ENCODE assay signal across 1 cellular context in the genomic region with DNA sequence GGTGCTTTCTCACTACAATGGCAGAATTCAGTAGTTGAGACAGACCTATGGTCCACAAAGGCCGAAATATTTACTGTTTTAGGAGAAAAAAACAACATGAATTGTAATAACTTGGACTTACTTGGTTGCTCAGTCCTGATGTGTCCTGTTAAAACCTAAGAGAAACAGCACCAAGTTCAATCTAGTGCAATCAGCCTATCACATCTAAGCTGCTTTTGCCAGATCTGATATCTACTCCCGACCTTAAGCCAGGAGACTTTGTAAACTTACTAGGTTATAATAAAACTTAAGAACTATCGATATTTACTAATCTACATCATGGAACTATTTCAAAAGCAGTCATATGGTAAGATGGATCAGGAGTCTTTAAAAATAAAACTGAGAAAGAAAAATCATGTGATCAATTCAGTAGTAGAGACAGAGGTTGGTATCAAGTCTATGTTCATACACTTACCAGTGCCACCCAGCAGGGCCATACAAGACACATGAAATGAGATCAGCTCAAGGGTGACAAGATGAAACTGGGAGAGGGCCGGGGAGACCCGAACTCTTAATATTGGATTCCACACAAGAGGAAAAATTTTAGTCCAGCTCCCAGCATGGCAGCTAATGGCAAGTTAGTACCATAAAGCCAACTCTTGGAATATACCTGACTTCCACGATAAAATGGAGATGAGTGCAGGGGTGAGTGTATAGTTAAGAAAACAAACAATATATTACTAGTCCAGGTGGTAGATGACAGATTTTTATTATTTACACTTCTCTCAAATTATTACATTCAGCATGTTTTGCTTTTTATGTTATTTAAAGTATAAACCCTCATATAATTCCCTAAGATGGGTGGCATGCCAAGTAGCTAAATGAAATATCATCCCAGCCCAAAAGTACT.
TF ChIP-seq lines count a peak whose summit lies in the region.

No MANE protein-coding gene starts in this region.

TF ChIP-seq in K562, 482 proteins besides CTCF, POLR2A, EP300 and RAD21:
- TF ChIP-seq, protein P1, sequence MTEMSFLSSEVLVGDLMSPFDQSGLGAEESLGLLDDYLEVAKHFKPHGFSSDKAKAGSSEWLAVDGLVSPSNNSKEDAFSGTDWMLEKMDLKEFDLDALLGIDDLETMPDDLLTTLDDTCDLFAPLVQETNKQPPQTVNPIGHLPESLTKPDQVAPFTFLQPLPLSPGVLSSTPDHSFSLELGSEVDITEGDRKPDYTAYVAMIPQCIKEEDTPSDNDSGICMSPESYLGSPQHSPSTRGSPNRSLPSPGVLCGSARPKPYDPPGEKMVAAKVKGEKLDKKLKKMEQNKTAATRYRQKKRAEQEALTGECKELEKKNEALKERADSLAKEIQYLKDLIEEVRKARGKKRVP (CRISPR knock-in tag; IDR thresholded peaks at IDR 0.05): no peak
- TF ChIP-seq ETV1 (tag; conservative IDR thresholded peaks at IDR 0.05; ENCODE audit: low read depth) (no peak), RHOXF2B (CRISPR knock-in tag; conservative IDR thresholded peaks at IDR 0.05) (no peak), MYNN (IDR thresholded peaks at IDR 0.05) (peak; percentile 42; the same call in 1 of the 2 replicates), MYNN (CRISPR knock-in tag; IDR thresholded peaks at IDR 0.05) (no peak), TEAD2 (tag; IDR thresholded peaks at IDR 0.05) (no peak), MCM3 (IDR thresholded peaks at IDR 0.05) (no peak), ZNF561 (CRISPR knock-in tag; conservative IDR thresholded peaks at IDR 0.05) (no peak), DMBX1 (CRISPR knock-in tag; IDR thresholded peaks at IDR 0.05; ENCODE audit: borderline replicate concordance) (no peak), POLR2AphosphoS5 (IDR thresholded peaks at IDR 0.05; ENCODE audit: control insufficient read depth, insufficient read depth, low read depth, low read length) (peak; percentile 65; the same call in 1 of the 2 replicates), POLR2G (IDR thresholded peaks at IDR 0.05; ENCODE audit: low read depth, low read length) (peak; percentile 51), TCF3 (CRISPR knock-in tag; IDR thresholded peaks at IDR 0.05) (no peak), POLR2AphosphoS2 (IDR thresholded peaks at IDR 0.05; ENCODE audit: low read length) (peak; percentile 60; the same call in 1 of the 2 replicates), SIRT6 (IDR thresholded peaks at IDR 0.05; ENCODE audit: low read depth, low read length) (peak; percentile 51), POLR2B (IDR thresholded peaks at IDR 0.05; ENCODE audit: low read depth, partially characterized antibody) (peak; percentile 60), NFE2L1 (tag; IDR thresholded peaks at IDR 0.05; ENCODE audit: borderline replicate concordance, low read depth) (no peak), ARHGAP35 (IDR thresholded peaks at IDR 0.05; ENCODE audit: partially characterized antibody) (no peak), POLR2H (tag; IDR thresholded peaks at IDR 0.05; ENCODE audit: low read depth) (peak; percentile 60), TOE1 (IDR thresholded peaks at IDR 0.05; ENCODE audit: borderline replicate concordance) (peak; percentile 17; the same call in 1 of the 2 replicates), TOE1 (CRISPR knock-in tag; IDR thresholded peaks at IDR 0.05; ENCODE audit: borderline replicate concordance, low read depth) (no peak), RBM14 (IDR thresholded peaks at IDR 0.05; ENCODE audit: borderline replicate concordance, insufficient read depth, low read depth, low read length) (no peak), ZNF232 (CRISPR knock-in tag; IDR thresholded peaks at IDR 0.05) (no peak), ZNF699 (CRISPR knock-in tag; IDR thresholded peaks at IDR 0.05; ENCODE audit: insufficient replicate concordance) (no peak), MYBL2 (IDR thresholded peaks at IDR 0.05; ENCODE audit: low read depth) (no peak), MYBL2 (CRISPR knock-in tag; IDR thresholded peaks at IDR 0.05; ENCODE audit: borderline replicate concordance) (no peak), RBM22 (IDR thresholded peaks at IDR 0.05; ENCODE audit: low read depth, low read length, poor library complexity, severe bottlenecking) (peak; percentile 67)
- TF ChIP-seq, protein P2, sequence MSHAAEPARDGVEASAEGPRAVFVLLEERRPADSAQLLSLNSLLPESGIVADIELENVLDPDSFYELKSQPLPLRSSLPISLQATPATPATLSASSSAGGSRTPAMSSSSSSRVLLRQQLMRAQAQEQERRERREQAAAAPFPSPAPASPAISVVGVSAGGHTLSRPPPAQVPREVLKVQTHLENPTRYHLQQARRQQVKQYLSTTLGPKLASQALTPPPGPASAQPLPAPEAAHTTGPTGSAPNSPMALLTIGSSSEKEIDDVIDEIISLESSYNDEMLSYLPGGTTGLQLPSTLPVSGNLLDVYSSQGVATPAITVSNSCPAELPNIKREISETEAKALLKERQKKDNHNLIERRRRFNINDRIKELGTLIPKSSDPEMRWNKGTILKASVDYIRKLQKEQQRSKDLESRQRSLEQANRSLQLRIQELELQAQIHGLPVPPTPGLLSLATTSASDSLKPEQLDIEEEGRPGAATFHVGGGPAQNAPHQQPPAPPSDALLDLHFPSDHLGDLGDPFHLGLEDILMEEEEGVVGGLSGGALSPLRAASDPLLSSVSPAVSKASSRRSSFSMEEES (CRISPR knock-in tag; IDR thresholded peaks at IDR 0.05): peak; percentile 78
- TF ChIP-seq, protein P3, sequence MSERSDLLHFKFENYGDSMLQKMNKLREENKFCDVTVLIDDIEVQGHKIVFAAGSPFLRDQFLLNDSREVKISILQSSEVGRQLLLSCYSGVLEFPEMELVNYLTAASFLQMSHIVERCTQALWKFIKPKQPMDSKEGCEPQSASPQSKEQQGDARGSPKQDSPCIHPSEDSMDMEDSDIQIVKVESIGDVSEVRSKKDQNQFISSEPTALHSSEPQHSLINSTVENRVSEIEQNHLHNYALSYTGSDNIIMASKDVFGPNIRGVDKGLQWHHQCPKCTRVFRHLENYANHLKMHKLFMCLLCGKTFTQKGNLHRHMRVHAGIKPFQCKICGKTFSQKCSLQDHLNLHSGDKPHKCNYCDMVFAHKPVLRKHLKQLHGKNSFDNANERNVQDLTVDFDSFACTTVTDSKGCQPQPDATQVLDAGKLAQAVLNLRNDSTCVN (CRISPR knock-in tag; IDR thresholded peaks at IDR 0.05): no peak
- TF ChIP-seq, protein P4, sequence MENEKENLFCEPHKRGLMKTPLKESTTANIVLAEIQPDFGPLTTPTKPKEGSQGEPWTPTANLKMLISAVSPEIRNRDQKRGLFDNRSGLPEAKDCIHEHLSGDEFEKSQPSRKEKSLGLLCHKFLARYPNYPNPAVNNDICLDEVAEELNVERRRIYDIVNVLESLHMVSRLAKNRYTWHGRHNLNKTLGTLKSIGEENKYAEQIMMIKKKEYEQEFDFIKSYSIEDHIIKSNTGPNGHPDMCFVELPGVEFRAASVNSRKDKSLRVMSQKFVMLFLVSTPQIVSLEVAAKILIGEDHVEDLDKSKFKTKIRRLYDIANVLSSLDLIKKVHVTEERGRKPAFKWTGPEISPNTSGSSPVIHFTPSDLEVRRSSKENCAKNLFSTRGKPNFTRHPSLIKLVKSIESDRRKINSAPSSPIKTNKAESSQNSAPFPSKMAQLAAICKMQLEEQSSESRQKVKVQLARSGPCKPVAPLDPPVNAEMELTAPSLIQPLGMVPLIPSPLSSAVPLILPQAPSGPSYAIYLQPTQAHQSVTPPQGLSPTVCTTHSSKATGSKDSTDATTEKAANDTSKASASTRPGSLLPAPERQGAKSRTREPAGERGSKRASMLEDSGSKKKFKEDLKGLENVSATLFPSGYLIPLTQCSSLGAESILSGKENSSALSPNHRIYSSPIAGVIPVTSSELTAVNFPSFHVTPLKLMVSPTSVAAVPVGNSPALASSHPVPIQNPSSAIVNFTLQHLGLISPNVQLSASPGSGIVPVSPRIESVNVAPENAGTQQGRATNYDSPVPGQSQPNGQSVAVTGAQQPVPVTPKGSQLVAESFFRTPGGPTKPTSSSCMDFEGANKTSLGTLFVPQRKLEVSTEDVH (IDR thresholded peaks at IDR 0.05; ENCODE audit: low read depth, partially characterized antibody): peak; percentile 11
- TF ChIP-seq, protein P5, sequence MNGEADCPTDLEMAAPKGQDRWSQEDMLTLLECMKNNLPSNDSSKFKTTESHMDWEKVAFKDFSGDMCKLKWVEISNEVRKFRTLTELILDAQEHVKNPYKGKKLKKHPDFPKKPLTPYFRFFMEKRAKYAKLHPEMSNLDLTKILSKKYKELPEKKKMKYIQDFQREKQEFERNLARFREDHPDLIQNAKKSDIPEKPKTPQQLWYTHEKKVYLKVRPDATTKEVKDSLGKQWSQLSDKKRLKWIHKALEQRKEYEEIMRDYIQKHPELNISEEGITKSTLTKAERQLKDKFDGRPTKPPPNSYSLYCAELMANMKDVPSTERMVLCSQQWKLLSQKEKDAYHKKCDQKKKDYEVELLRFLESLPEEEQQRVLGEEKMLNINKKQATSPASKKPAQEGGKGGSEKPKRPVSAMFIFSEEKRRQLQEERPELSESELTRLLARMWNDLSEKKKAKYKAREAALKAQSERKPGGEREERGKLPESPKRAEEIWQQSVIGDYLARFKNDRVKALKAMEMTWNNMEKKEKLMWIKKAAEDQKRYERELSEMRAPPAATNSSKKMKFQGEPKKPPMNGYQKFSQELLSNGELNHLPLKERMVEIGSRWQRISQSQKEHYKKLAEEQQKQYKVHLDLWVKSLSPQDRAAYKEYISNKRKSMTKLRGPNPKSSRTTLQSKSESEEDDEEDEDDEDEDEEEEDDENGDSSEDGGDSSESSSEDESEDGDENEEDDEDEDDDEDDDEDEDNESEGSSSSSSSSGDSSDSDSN (IDR thresholded peaks at IDR 0.05; ENCODE audit: borderline replicate concordance in 1 of 2, low read depth in 2 of 2, low read length in 2 of 2): no peak
